In the genomic region with DNA sequence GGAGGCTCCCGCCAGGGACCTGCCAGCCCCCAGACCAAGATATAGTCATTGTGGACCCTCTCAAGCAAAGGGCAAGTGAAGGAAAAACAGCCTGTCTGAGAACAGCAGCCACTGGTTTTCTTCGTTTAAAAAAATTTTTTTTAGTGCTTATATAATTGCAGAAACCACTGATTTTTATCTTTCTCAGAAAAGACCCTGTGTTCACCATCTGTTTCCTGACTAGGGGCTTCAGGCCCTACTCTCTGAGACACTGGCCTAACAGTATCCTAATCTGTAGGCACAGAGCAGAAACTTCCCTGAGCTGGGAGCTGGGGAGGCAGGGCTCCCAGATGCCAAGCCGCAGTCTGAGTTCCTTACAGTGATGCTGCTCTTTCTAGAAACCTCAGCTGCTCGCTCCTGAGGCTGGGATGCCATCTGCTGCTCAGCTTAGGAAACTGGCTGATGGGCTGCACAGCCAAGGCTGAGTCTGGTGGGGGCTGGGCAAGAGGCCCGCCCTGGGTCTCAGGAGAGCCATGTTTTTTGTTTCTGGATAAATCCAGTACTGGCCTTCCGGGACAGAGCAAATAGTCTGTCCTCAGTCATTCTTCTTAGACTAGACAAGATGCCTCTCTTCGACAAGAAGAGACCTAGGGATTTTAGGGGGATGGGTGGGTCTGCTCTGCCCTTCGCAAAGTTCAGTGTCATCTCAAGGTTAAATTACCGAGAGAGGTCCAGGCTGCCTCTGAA, we compare ENCODE assay signal across 8 cellular contexts. TPM values are rescaled to one million over a fixed set of nuclear protein-coding genes. Genes with fewer than 3 reads are reported as not detected.
DNase-seq lines count a peak whose midpoint lies in the region; ATAC-seq and TF ChIP-seq lines count a peak whose summit lies in the region.

No MANE protein-coding gene starts in this region.

- no peak for TF ChIP-seq POLR2A in NB4 (IDR thresholded peaks at IDR 0.05; ENCODE audit: extremely low read depth, insufficient read length)

- H3K36me3 ChIP-seq in H7 (replicated peaks; ENCODE audit: control insufficient read depth, insufficient read depth, low read length) (no peaks in the 10 kb centered on the region), SK-N-MC (ENCODE audit: insufficient read depth, low read length) (no peaks in the 10 kb centered on the region), parathyroid adenoma (ENCODE audit: control insufficient read depth, insufficient read depth, low read length) (no peaks in the 10 kb centered on the region), upper lobe of right lung (no peaks in the 10 kb centered on the region)

- H3K4me1 Mint-ChIP-seq in glutamatergic neuron (ENCODE audit: low read depth, unreplicated experiment) = peaks cover 15% of the 10 kb centered on the region

- H3K36me3 Mint-ChIP-seq in activated naive CD4-positive, alpha-beta T cell treated with anti-CD3 and anti-CD28 coated beads, Interleukin-2, amount 50 U/mL, for 72 hours = no peaks in the 10 kb centered on the region
- no peaks in the 10 kb centered on the region for H3K36me3 Mint-ChIP-seq in glutamatergic neuron (ENCODE audit: unreplicated experiment)

- H3K27me3 ChIP-seq in H7 (ENCODE audit: control insufficient read depth, insufficient read depth, low read length) (no peaks in the 10 kb centered on the region), parathyroid adenoma (ENCODE audit: control insufficient read depth, insufficient read depth, low read length) (no peaks in the 10 kb centered on the region), upper lobe of right lung (no peaks in the 10 kb centered on the region)

- peak overlapping the region in 1 of 2 donors; percentile 74 for H3K27ac Mint-ChIP-seq in activated naive CD4-positive, alpha-beta T cell treated with anti-CD3 and anti-CD28 coated beads, Interleukin-2, amount 50 U/mL, for 72 hours
- peak overlapping the region; percentile 90 for H3K27ac Mint-ChIP-seq in glutamatergic neuron (ENCODE audit: unreplicated experiment)

- peak overlapping the region; percentile 80 for H3K27ac ChIP-seq in SK-N-MC
- H3K27ac ChIP-seq in parathyroid adenoma = peak overlapping the region; percentile 17
- H3K27ac ChIP-seq in upper lobe of right lung = no peak overlapping the region

- peak overlapping the region; percentile 59 for H2AFZ ChIP-seq in parathyroid adenoma

- no peaks in the 10 kb centered on the region for H3K9me3 Mint-ChIP-seq in activated naive CD4-positive, alpha-beta T cell treated with anti-CD3 and anti-CD28 coated beads, Interleukin-2, amount 50 U/mL, for 72 hours
- peaks cover 10% of the 10 kb centered on the region for H3K9me3 Mint-ChIP-seq in glutamatergic neuron (ENCODE audit: unreplicated experiment)

- peak; percentile 73 for TF ChIP-seq CTCF in NB4 (IDR thresholded peaks at IDR 0.05; ENCODE audit: low read depth, low read length)
- peak; percentile 27 for TF ChIP-seq CTCF in glutamatergic neuron (IDR thresholded peaks at IDR 0.05; ENCODE audit: partially characterized antibody, unreplicated experiment)
- peak; percentile 94 for TF ChIP-seq CTCF in parathyroid adenoma (IDR thresholded peaks at IDR 0.05)
- peak; percentile 84 for TF ChIP-seq CTCF in upper lobe of right lung (IDR thresholded peaks at IDR 0.05)

- no peaks in the 10 kb centered on the region for H3K79me2 ChIP-seq in parathyroid adenoma

- H3K4me3 ChIP-seq in H7 (ENCODE audit: insufficient read depth, low read depth, low read length) (no peak overlapping the region), NB4 (ENCODE audit: low read depth, low read length) (no peak overlapping the region), SK-N-MC (0 out of 2 replicates have a peak overlapping the region, but pooled peaks have one; percentile 25), parathyroid adenoma (ENCODE audit: low read depth, low read length) (no peak overlapping the region), upper lobe of right lung (no peak overlapping the region)

- DNase-seq in DMS153 treated with DMSO at 0.1 percent for 48 hours (lab: John Stamatoyannopoulos, UW; ENCODE audit: unreplicated experiment) (peak; percentile 41), H7 (peak; percentile 90), NB4 (ENCODE audit: low read depth) (peak; percentile 85), SK-N-MC (ENCODE audit: low read depth, low spot score) (peak; percentile 85), glutamatergic neuron (peak; percentile 88), upper lobe of right lung (peak; percentile 88)
- peak in 1 of 2 donors; percentile 67 for DNase-seq in activated naive CD4-positive, alpha-beta T cell treated with anti-CD3 and anti-CD28 coated beads, Interleukin-2, amount 50 U/mL, for 72 hours (ENCODE audit: low spot score in 2 of 2)

- H3K9ac ChIP-seq in SK-N-MC (ENCODE audit: insufficient read length) (peak overlapping the region; percentile 49), parathyroid adenoma (no peak overlapping the region)

- intact Hi-C loops in upper lobe of right lung (cut with DNase I) = no loop called here

- ATAC-seq in activated naive CD4-positive, alpha-beta T cell treated with anti-CD3 and anti-CD28 coated beads, Interleukin-2, amount 50 U/mL, for 72 hours = peak; percentile 98 to 100
- ATAC-seq in upper lobe of right lung = peak; percentile 99

- H3K27me3 Mint-ChIP-seq in glutamatergic neuron (ENCODE audit: unreplicated experiment) = peaks cover 10% of the 10 kb centered on the region

- H3K4me1 ChIP-seq in parathyroid adenoma = peaks cover 9% of the 10 kb centered on the region
- H3K4me1 ChIP-seq in upper lobe of right lung = no peaks in the 10 kb centered on the region

- H3K4me3 Mint-ChIP-seq in glutamatergic neuron (ENCODE audit: unreplicated experiment) = peak overlapping the region; percentile 47

- no peak overlapping the region for H3K4me2 ChIP-seq in parathyroid adenoma (ENCODE audit: low read length)

- no peaks in the 10 kb centered on the region for H3K9me3 ChIP-seq in SK-N-MC (ENCODE audit: low read depth, low read length)
- no peaks in the 10 kb centered on the region for H3K9me3 ChIP-seq in parathyroid adenoma (ENCODE audit: control insufficient read depth, low read length)
- H3K9me3 ChIP-seq in upper lobe of right lung = no peaks in the 10 kb centered on the region

RNA-seq across cellular contexts. Expression of a gene that starts 31.0 kb away (rescaled TPM):
- total RNA-seq in H7 (2014; rRNA removed; shearing (Covaris generic)) = 228 and 239 TPM in 2 replicates
- 100 to 1,000 TPM; 160 to 182 TPM for total RNA-seq in activated naive CD4-positive, alpha-beta T cell treated with anti-CD3 and anti-CD28 coated beads, Interleukin-2, amount 50 U/mL, for 72 hours
- total RNA-seq in glutamatergic neuron (ENCODE audit: unreplicated experiment) (372 TPM), upper lobe of right lung (197 TPM)

Comparison
In these comparisons a context has a peak if more than half of its experiments do, and no peak if none do; other contexts are left out.
1. CTCF ChIP-seq: peak in every context shown above with its lines; median percentile 94 in parathyroid adenoma; 84 in upper lobe of right lung; 73 in NB4; 27 in glutamatergic neuron.